ENCODE assay signal across 22 cellular contexts in genomic region chr6:31208506-31208905, GRCh38. TPM values are rescaled to one million over a fixed set of nuclear protein-coding genes. Genes with fewer than 3 reads are reported as not detected.
"Had no signal": no experiment of that assay in that cellular context is flagged by ENCODE, and none has a peak within 500 bp of the region (broad histone marks: within the 10 kb centered on the region; RNA-seq: fewer than 3 reads in every experiment).

No MANE protein-coding gene starts in this region.

- H3K36me3 Mint-ChIP-seq: natural killer cell, T-cell had no signal

- H3K27ac Mint-ChIP-seq: activated B cell treated with CpG ODN at 0.5 μM for 24 hours; activated naive CD4-positive, alpha-beta T cell treated with anti-CD3 and anti-CD28 coated beads, Interleukin-2, amount 10 ng/mL, durations not matched to agents 7 days and 5 days; activated T-helper 2 cell treated with anti-CD3 and anti-CD28 coated beads, Interferon-gamma antibody, Interleukin-2, Interleukin-4, amounts not matched to agents 10 μg/mL and 5 μg/mL and 100 μg/mL, durations not matched to agents 14 hours and 24 hours and 36 hours had no signal

- H3K36me3 ChIP-seq: esophagus squamous epithelium, upper lobe of left lung had no signal

- ATAC-seq: activated CD8-positive, alpha-beta T cell treated with anti-CD3 and anti-CD28 coated beads for 36 hours; natural killer cell; SK-N-SH treated with all-trans-retinoic acid at 6 μM for 48 hours; T-cell had no signal

- H3K9me3 Mint-ChIP-seq: activated B cell treated with CpG ODN at 0.5 μM for 24 hours; activated CD8-positive, alpha-beta T cell treated with anti-CD3 and anti-CD28 coated beads for 36 hours; activated naive CD4-positive, alpha-beta T cell treated with anti-CD3 and anti-CD28 coated beads, Interleukin-2, amount 10 ng/mL, durations not matched to agents 7 days and 5 days; activated T-cell treated with anti-CD3 and anti-CD28 coated beads, Interleukin-2, amount 50 U/mL, for 24 hours; activated T-helper 2 cell treated with anti-CD3 and anti-CD28 coated beads, Interferon-gamma antibody, Interleukin-2, Interleukin-4, amounts not matched to agents 10 μg/mL and 5 μg/mL and 100 μg/mL, durations not matched to agents 14 hours and 24 hours and 36 hours; natural killer cell; stimulated activated naive CD8-positive, alpha-beta T cell treated with anti-CD3 and anti-CD28 coated beads, Interleukin-15, Interleukin-2, amounts not matched to agents 100 ng/mL and 50 ng/mL, for 24 hours; T-cell had no signal

- H3K4me3 ChIP-seq: esophagus squamous epithelium, lung, skin epidermis, upper lobe of left lung had no signal

- H3K4me3 Mint-ChIP-seq: activated B cell treated with CpG ODN at 0.5 μM for 24 hours; activated CD8-positive, alpha-beta T cell treated with anti-CD3 and anti-CD28 coated beads for 36 hours; activated naive CD4-positive, alpha-beta T cell treated with anti-CD3 and anti-CD28 coated beads, Interleukin-2, amount 10 ng/mL, durations not matched to agents 7 days and 5 days; activated T-cell treated with anti-CD3 and anti-CD28 coated beads, Interleukin-2, amount 50 U/mL, for 24 hours; natural killer cell; stimulated activated naive CD8-positive, alpha-beta T cell treated with anti-CD3 and anti-CD28 coated beads, Interleukin-15, Interleukin-2, amounts not matched to agents 100 ng/mL and 50 ng/mL, for 24 hours; T-cell had no signal

- H3K27ac ChIP-seq: esophagus squamous epithelium, upper lobe of left lung had no signal

- H3K9me3 ChIP-seq: esophagus squamous epithelium, upper lobe of left lung had no signal

- H3K27me3 Mint-ChIP-seq: activated B cell treated with CpG ODN at 0.5 μM for 24 hours; activated CD8-positive, alpha-beta T cell treated with anti-CD3 and anti-CD28 coated beads for 36 hours; activated T-cell treated with anti-CD3 and anti-CD28 coated beads, Interleukin-2, amount 50 U/mL, for 24 hours; stimulated activated naive CD8-positive, alpha-beta T cell treated with anti-CD3 and anti-CD28 coated beads, Interleukin-15, Interleukin-2, amounts not matched to agents 100 ng/mL and 50 ng/mL, for 24 hours; T-cell had no signal

- DNase-seq: activated B cell treated with CpG ODN at 0.5 μM for 24 hours; activated CD4-positive, alpha-beta T cell treated with anti-CD3 and anti-CD28 coated beads for 48 hours; activated CD8-positive, alpha-beta T cell treated with anti-CD3 and anti-CD28 coated beads for 36 hours; activated naive CD4-positive, alpha-beta T cell treated with anti-CD3 and anti-CD28 coated beads, Interleukin-2, amount 10 ng/mL, durations not matched to agents 7 days and 5 days; activated T-cell treated with anti-CD3 and anti-CD28 coated beads, Interleukin-2, amount 50 U/mL, for 24 hours; dermis blood vessel endothelial cell; effector memory CD4-positive, alpha-beta T cell; esophagus squamous epithelium; natural killer cell; nucleus accumbens; stimulated activated CD4-positive, alpha-beta T cell treated with anti-CD3 and anti-CD28 coated beads, Interleukin-15, amount 100 ng/mL, for 24 hours; stimulated activated CD4-positive, alpha-beta T cell treated with anti-CD3 and anti-CD28 coated beads, Interleukin-2, amount 100 ng/mL, for 48 hours; T-cell; T-helper 9 cell; upper lobe of left lung had no signal

- H3K27me3 ChIP-seq: upper lobe of left lung had no signal

RNA-seq across cellular contexts. Expression of gene POU5F1, which starts 38.0 kb away (rescaled TPM):
- total RNA-seq: activated CD8-positive, alpha-beta T cell treated with anti-CD3 and anti-CD28 coated beads for 36 hours; activated T-helper 2 cell treated with anti-CD3 and anti-CD28 coated beads, Interferon-gamma antibody, Interleukin-2, Interleukin-4, amounts not matched to agents 10 μg/mL and 5 μg/mL and 100 μg/mL, durations not matched to agents 14 hours and 24 hours and 36 hours; natural killer cell; posterior vena cava; temporal lobe had no signal
